Comparison of ENCODE assay signal across 29 cellular contexts in genomic region chr9:136622538-136622948, GRCh38. TPM values are rescaled to one million over a fixed set of nuclear protein-coding genes. Genes with fewer than 3 reads are reported as not detected.
DNase-seq lines count a peak whose midpoint lies in the region; ATAC-seq, FAIRE-seq and TF ChIP-seq lines count a peak whose summit lies in the region.
"Had no signal": no experiment of that assay in that cellular context is flagged by ENCODE, and none has a peak within 500 bp of the region (broad histone marks: within the 10 kb centered on the region; RNA-seq: fewer than 3 reads in every experiment).

No MANE protein-coding gene starts in this region.

- H3K9me3 ChIP-seq in mesenchymal stem cell (ENCODE audit: control insufficient read depth, low read length) (no peaks in the 10 kb centered on the region), upper lobe of left lung (no peaks in the 10 kb centered on the region)
- H3K9me3 ChIP-seq: psoas muscle had no signal

- no peak overlapping the region for H3K4me2 ChIP-seq in mesenchymal stem cell (ENCODE audit: low read length, poor library complexity, severe bottlenecking)

- WGBS in mesenchymal stem cell = 89% methylated on average over 16 of the region's 16 CpGs
- 98% methylated on average over 10 of the region's 16 CpGs; no CpG with 5 or more reads in 1 of the 2 donors for WGBS in upper lobe of left lung, 2 donors

- CTCF ChIA-PET in activated naive CD4-positive, alpha-beta T cell treated with anti-CD3 and anti-CD28 coated beads for 36 hours (lab: Charles Lee) = interaction anchor here (8.2 kb wide), 1 partner anchor 135 kb away, joined by 88 read pairs; no protein-coding TSS in a partner anchor

- no peak overlapping the region for H2AFZ ChIP-seq in mesenchymal stem cell (ENCODE audit: low read depth, low read length)

- H2BK120ac ChIP-seq in mesenchymal stem cell (ENCODE audit: low read depth, low read length) = peak overlapping the region; percentile 93

- H3K9me3 Mint-ChIP-seq in activated naive CD4-positive, alpha-beta T cell treated with anti-CD3 and anti-CD28 coated beads, Interleukin-2, amount 50 U/mL, for 24 hours = no peaks in the 10 kb centered on the region
- no peaks in the 10 kb centered on the region for H3K9me3 Mint-ChIP-seq in activated naive CD4-positive, alpha-beta T cell treated with anti-CD3 and anti-CD28 coated beads for 36 hours
- H3K9me3 Mint-ChIP-seq in osteocyte (ENCODE audit: unreplicated experiment) = no peaks in the 10 kb centered on the region
- H3K9me3 Mint-ChIP-seq: activated CD4-positive, alpha-beta memory T cell treated with anti-CD3 and anti-CD28 coated beads, Interleukin-2, amount 10 ng/mL, durations not matched to agents 7 days and 5 days; activated T-helper 17 cell treated with anti-CD3 and anti-CD28 coated beads, Interleukin-2, amount 50 U/mL, for 72 hours; CD4-positive, alpha-beta memory T cell; H9; naive thymus-derived CD4-positive, alpha-beta T cell; stimulated activated effector memory CD8-positive, alpha-beta T cell treated with anti-CD3 and anti-CD28 coated beads, Interleukin-12 subunit alpha, Interleukin-12 subunit beta, amount 100 ng/mL, for 72 hours had no signal

- no peak overlapping the region for H3K9ac ChIP-seq in mesenchymal stem cell (ENCODE audit: low read length)

- no peaks in the 10 kb centered on the region for H3K27me3 Mint-ChIP-seq in activated naive CD4-positive, alpha-beta T cell treated with anti-CD3 and anti-CD28 coated beads, Interleukin-2, amount 50 U/mL, for 24 hours
- H3K27me3 Mint-ChIP-seq in activated naive CD4-positive, alpha-beta T cell treated with anti-CD3 and anti-CD28 coated beads for 36 hours (ENCODE audit: low read depth) = peaks cover 4% of the 10 kb centered on the region
- H3K27me3 Mint-ChIP-seq in osteocyte (ENCODE audit: unreplicated experiment) = no peaks in the 10 kb centered on the region

- no peak overlapping the region for H3K14ac ChIP-seq in mesenchymal stem cell (ENCODE audit: low read length in 2 of 2)

- DNase-seq in activated naive CD4-positive, alpha-beta T cell treated with anti-CD3 and anti-CD28 coated beads for 36 hours = no peak
- DNase-seq in bronchial epithelial cell (ENCODE audit: low read depth) (peak; percentile 52), mesenchymal stem cell (no peak), upper lobe of left lung (peak; percentile 15 to 80), dedifferentiated amniotic fluid mesenchymal stem cell (ENCODE audit: extremely low spot score) (no peak), osteocyte (ENCODE audit: extremely low spot score, unreplicated experiment) (no peak)
- no peak for DNase-seq in stimulated activated CD4-positive, alpha-beta T cell treated with anti-CD3 and anti-CD28 coated beads, Interleukin-4, amount 100 ng/mL, for 1 hour
- DNase-seq: activated CD4-positive, alpha-beta memory T cell treated with anti-CD3 and anti-CD28 coated beads, Interleukin-2, amount 10 ng/mL, durations not matched to agents 7 days and 5 days; activated CD4-positive, alpha-beta T cell treated with anti-CD3 and anti-CD28 coated beads for 1 hour; activated naive CD4-positive, alpha-beta T cell treated with anti-CD3 and anti-CD28 coated beads, Interleukin-2, amount 50 U/mL, for 16 hours; amygdala; brain microvascular endothelial cell; EL; H9; kidney; naive thymus-derived CD4-positive, alpha-beta T cell; NCI-H1436; NCI-H2081; NCI-H345; NCI-H69; occipital lobe; psoas muscle; SHP77 treated with DMSO at 0.1 percent for 48 hours; stimulated activated CD4-positive, alpha-beta T cell treated with anti-CD3 and anti-CD28 coated beads, Interleukin-15, amount 100 ng/mL, for 24 hours; T-helper 2 cell had no signal

- H2BK15ac ChIP-seq in mesenchymal stem cell (ENCODE audit: low read depth, poor library complexity, severe bottlenecking) = peak overlapping the region; percentile 94

- no peaks in the 10 kb centered on the region for H3K27me3 ChIP-seq in bronchial epithelial cell (ENCODE audit: control insufficient read depth, insufficient read depth, low read length)
- peaks cover 0 to 26% of the 10 kb centered on the region in 2 experiments for H3K27me3 ChIP-seq in mesenchymal stem cell (ENCODE audit: control insufficient read depth in 1 of 2, insufficient read depth in 1 of 2, low read length in 2 of 2)
- H3K27me3 ChIP-seq in upper lobe of left lung = no peaks in the 10 kb centered on the region
- H3K27me3 ChIP-seq: brain microvascular endothelial cell had no signal

- no peaks in the 10 kb centered on the region for H3K79me1 ChIP-seq in mesenchymal stem cell (replicated peaks; ENCODE audit: low read length, poor library complexity, severe bottlenecking)

- H3K27ac ChIP-seq in mesenchymal stem cell (ENCODE audit: low read length, poor library complexity, severe bottlenecking) (no peak overlapping the region), upper lobe of left lung (no peak overlapping the region)
- H3K27ac ChIP-seq: brain microvascular endothelial cell, psoas muscle had no signal

- H3K18ac ChIP-seq in mesenchymal stem cell (ENCODE audit: low read depth in 1 of 2, low read length in 2 of 2) = peak overlapping the region; percentile 61 to 82

- TF ChIP-seq EP300 in upper lobe of left lung (IDR thresholded peaks at IDR 0.05) = no peak

- FAIRE-seq in bronchial epithelial cell (lab: Jason Lieb, UNC) = no peak
- FAIRE-seq: kidney had no signal

- H3K4me3 ChIP-seq in bronchial epithelial cell (ENCODE audit: low read depth, low read length) = no peak overlapping the region
- no peak overlapping the region for H3K4me3 ChIP-seq in mesenchymal stem cell (ENCODE audit: insufficient read depth in 1 of 2, low read depth in 1 of 2, low read length in 2 of 2)
- no peak overlapping the region for H3K4me3 ChIP-seq in upper lobe of left lung
- H3K4me3 ChIP-seq: psoas muscle had no signal

- TF ChIP-seq POLR2A in upper lobe of left lung (IDR thresholded peaks at IDR 0.05) = no peak

- H2BK5ac ChIP-seq in mesenchymal stem cell (ENCODE audit: low read depth, low read length, poor library complexity, severe bottlenecking) = no peak overlapping the region

- peak overlapping the region; percentile 41 for H3K27ac Mint-ChIP-seq in activated naive CD4-positive, alpha-beta T cell treated with anti-CD3 and anti-CD28 coated beads, Interleukin-2, amount 50 U/mL, for 24 hours
- H3K27ac Mint-ChIP-seq in activated naive CD4-positive, alpha-beta T cell treated with anti-CD3 and anti-CD28 coated beads for 36 hours = no peak overlapping the region
- H3K27ac Mint-ChIP-seq in osteocyte (ENCODE audit: unreplicated experiment) = no peak overlapping the region
- H3K27ac Mint-ChIP-seq: activated CD4-positive, alpha-beta memory T cell treated with anti-CD3 and anti-CD28 coated beads, Interleukin-2, amount 10 ng/mL, durations not matched to agents 7 days and 5 days; activated T-helper 17 cell treated with anti-CD3 and anti-CD28 coated beads, Interleukin-2, amount 50 U/mL, for 72 hours; CD4-positive, alpha-beta memory T cell; naive thymus-derived CD4-positive, alpha-beta T cell; stimulated activated effector memory CD8-positive, alpha-beta T cell treated with anti-CD3 and anti-CD28 coated beads, Interleukin-12 subunit alpha, Interleukin-12 subunit beta, amount 100 ng/mL, for 72 hours had no signal

- no peak overlapping the region for H4K8ac ChIP-seq in mesenchymal stem cell (ENCODE audit: low read length)

- H3K4me1 Mint-ChIP-seq in activated naive CD4-positive, alpha-beta T cell treated with anti-CD3 and anti-CD28 coated beads, Interleukin-2, amount 50 U/mL, for 24 hours = peaks cover 4% of the 10 kb centered on the region
- H3K4me1 Mint-ChIP-seq in activated naive CD4-positive, alpha-beta T cell treated with anti-CD3 and anti-CD28 coated beads for 36 hours (ENCODE audit: low read depth) = no peaks in the 10 kb centered on the region
- H3K4me1 Mint-ChIP-seq in osteocyte (ENCODE audit: unreplicated experiment) = peaks cover 24% of the 10 kb centered on the region
- H3K4me1 Mint-ChIP-seq: activated T-helper 17 cell treated with anti-CD3 and anti-CD28 coated beads, Interleukin-2, amount 50 U/mL, for 72 hours; H9 had no signal

- H3K4ac ChIP-seq in mesenchymal stem cell (ENCODE audit: low read depth in 1 of 2, low read length in 2 of 2) = peak overlapping the region; percentile 21 to 49

- H3K36me3 ChIP-seq in bronchial epithelial cell (ENCODE audit: control insufficient read depth, insufficient read depth, low read length) (no peaks in the 10 kb centered on the region), mesenchymal stem cell (ENCODE audit: control insufficient read depth in 1 of 2, insufficient read depth in 2 of 2, low read depth in 1 of 2, low read length in 2 of 2) (no peaks in the 10 kb centered on the region), upper lobe of left lung (no peaks in the 10 kb centered on the region)
- H3K36me3 ChIP-seq: brain microvascular endothelial cell had no signal

- H4K91ac ChIP-seq in mesenchymal stem cell (ENCODE audit: low read length) = peak overlapping the region; percentile 96

- TF ChIP-seq CTCF in bronchial epithelial cell (IDR thresholded peaks at IDR 0.05; ENCODE audit: insufficient read depth, low read length, severe bottlenecking) (no peak), upper lobe of left lung (IDR thresholded peaks at IDR 0.05) (no peak), osteocyte (IDR thresholded peaks at IDR 0.05) (no peak)

- H3K36me3 Mint-ChIP-seq in activated naive CD4-positive, alpha-beta T cell treated with anti-CD3 and anti-CD28 coated beads, Interleukin-2, amount 50 U/mL, for 24 hours = no peaks in the 10 kb centered on the region
- no peaks in the 10 kb centered on the region for H3K36me3 Mint-ChIP-seq in activated naive CD4-positive, alpha-beta T cell treated with anti-CD3 and anti-CD28 coated beads for 36 hours (ENCODE audit: low read depth)
- H3K36me3 Mint-ChIP-seq in osteocyte (ENCODE audit: unreplicated experiment) = no peaks in the 10 kb centered on the region
- H3K36me3 Mint-ChIP-seq: CD4-positive, alpha-beta memory T cell; naive thymus-derived CD4-positive, alpha-beta T cell; stimulated activated effector memory CD8-positive, alpha-beta T cell treated with anti-CD3 and anti-CD28 coated beads, Interleukin-12 subunit alpha, Interleukin-12 subunit beta, amount 100 ng/mL, for 72 hours had no signal

- no peak for ATAC-seq in upper lobe of left lung (ENCODE audit: low FRiP score in 2 of 2)
- ATAC-seq: activated T-helper 17 cell treated with anti-CD3 and anti-CD28 coated beads, Interleukin-2, amount 50 U/mL, for 72 hours; naive thymus-derived CD4-positive, alpha-beta T cell; psoas muscle; stimulated activated effector memory CD8-positive, alpha-beta T cell treated with anti-CD3 and anti-CD28 coated beads, Interleukin-12 subunit alpha, Interleukin-12 subunit beta, amount 100 ng/mL, for 72 hours had no signal

- intact Hi-C loops in activated naive CD4-positive, alpha-beta T cell treated with anti-CD3 and anti-CD28 coated beads for 36 hours (cut with micrococcal nuclease) = no loop called here

- H2BK12ac ChIP-seq in mesenchymal stem cell (ENCODE audit: low read length in 2 of 2) = peak overlapping the region; percentile 72 to 84

- peaks cover 80% of the 10 kb centered on the region for H3K4me1 ChIP-seq in mesenchymal stem cell (ENCODE audit: control insufficient read depth, insufficient read depth, low read depth, low read length)
- H3K4me1 ChIP-seq in upper lobe of left lung = peaks cover 56 to 81% (median 66%) of the 10 kb centered on the region in 4 donors

- H3K23ac ChIP-seq in mesenchymal stem cell (ENCODE audit: low read length in 2 of 2) = no peak overlapping the region

- H2AK5ac ChIP-seq in mesenchymal stem cell (ENCODE audit: low read length, severe bottlenecking) = peak overlapping the region; percentile 82

- H3K4me3 Mint-ChIP-seq in activated naive CD4-positive, alpha-beta T cell treated with anti-CD3 and anti-CD28 coated beads, Interleukin-2, amount 50 U/mL, for 24 hours = no peak overlapping the region
- H3K4me3 Mint-ChIP-seq in activated naive CD4-positive, alpha-beta T cell treated with anti-CD3 and anti-CD28 coated beads for 36 hours = no peak overlapping the region
- H3K4me3 Mint-ChIP-seq in osteocyte (ENCODE audit: unreplicated experiment) = no peak overlapping the region
- H3K4me3 Mint-ChIP-seq: activated CD4-positive, alpha-beta memory T cell treated with anti-CD3 and anti-CD28 coated beads, Interleukin-2, amount 10 ng/mL, durations not matched to agents 7 days and 5 days; activated T-helper 17 cell treated with anti-CD3 and anti-CD28 coated beads, Interleukin-2, amount 50 U/mL, for 72 hours; CD4-positive, alpha-beta memory T cell; H9; naive thymus-derived CD4-positive, alpha-beta T cell; stimulated activated effector memory CD8-positive, alpha-beta T cell treated with anti-CD3 and anti-CD28 coated beads, Interleukin-12 subunit alpha, Interleukin-12 subunit beta, amount 100 ng/mL, for 72 hours had no signal

RNA-seq across cellular contexts. Expression of gene EGFL7, which starts 40.2 kb away (rescaled TPM):
- total RNA-seq in activated naive CD4-positive, alpha-beta T cell treated with anti-CD3 and anti-CD28 coated beads for 36 hours = under 1 TPM; 0.25 to 0.52 TPM
- total RNA-seq in bronchial epithelial cell (11.8 and 18.1 TPM in 2 replicates), upper lobe of left lung (100 to 1,000 TPM in 5 of 6 donors, 10 to 100 TPM in 1; 77.9 to 321 (median 165) TPM), osteocyte (6.9 and 8.4 TPM in 2 replicates)
- 29.0 TPM for polyA plus RNA-seq in mesenchymal stem cell (2013, experiment 1 of 2)
- 30.0 TPM for polyA plus RNA-seq in mesenchymal stem cell (2013, experiment 2 of 2)
- total RNA-seq: CD4-positive, alpha-beta memory T cell had no signal
- polyA plus RNA-seq: naive thymus-derived CD4-positive, alpha-beta T cell had no signal

Comparison
In these comparisons a context has a peak if more than half of its experiments do, and no peak if none do; other contexts are left out.
1. DNase-seq: peak in bronchial epithelial cell (single experiment) and upper lobe of left lung (2 of 2); none in activated naive CD4-positive, alpha-beta T cell treated with anti-CD3 and anti-CD28 coated beads for 36 hours (single experiment), mesenchymal stem cell (single experiment), stimulated activated CD4-positive, alpha-beta T cell treated with anti-CD3 and anti-CD28 coated beads, Interleukin-4, amount 100 ng/mL, for 1 hour (single experiment), dedifferentiated amniotic fluid mesenchymal stem cell (single experiment) and osteocyte (single experiment).